In the genomic region with DNA sequence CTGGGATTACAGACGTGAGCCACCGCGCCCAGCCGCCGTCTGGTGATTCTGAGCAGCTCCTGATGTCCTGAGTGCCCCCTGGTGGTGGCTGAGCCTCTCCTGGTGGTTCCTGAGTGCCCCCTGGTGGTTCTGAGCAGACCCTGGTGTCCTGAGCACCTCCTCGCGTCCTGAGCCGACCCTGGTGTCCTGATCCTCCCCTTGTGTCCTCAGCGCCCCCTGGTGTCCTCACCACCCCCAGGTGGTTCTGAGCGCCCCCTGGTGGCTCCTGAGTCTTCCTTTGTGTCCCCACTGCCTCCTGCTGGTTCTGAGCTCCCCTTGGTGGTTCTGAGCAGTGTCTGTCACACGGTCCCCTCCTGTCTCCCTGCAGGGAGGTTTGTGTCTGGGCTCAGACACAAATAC, we compare ENCODE assay signal across 8 cellular contexts.
DNase-seq lines count a peak whose midpoint lies in the region; ATAC-seq, FAIRE-seq and TF ChIP-seq lines count a peak whose summit lies in the region.

No MANE protein-coding gene starts in this region.

- peak; percentile 39 for DNase-seq in activated gamma-delta T cell treated with Interleukin-2 at 50 U/mL for 16 hours
- no peak for DNase-seq in activated gamma-delta T cell (lab: John Stamatoyannopoulos, UW)
- DNase-seq in activated CD4-positive, alpha-beta T cell treated with anti-CD3 and anti-CD28 coated beads, Interleukin-2, amount 10 ng/mL, durations not matched to agents 7 days and 5 days = peak; percentile 60
- peak; percentile 35 to 41 (median 39) for DNase-seq in immature natural killer cell
- no peak for DNase-seq in thyroid gland
- no peak for DNase-seq in D721Med (ENCODE audit: insufficient read length, low spot score)

- FAIRE-seq in D721Med (lab: Jason Lieb, UNC) = no peak

- no peaks in the 10 kb centered on the region for H3K9me3 ChIP-seq in thyroid gland

- no peak overlapping the region for H3K4me3 Mint-ChIP-seq in activated CD4-positive, alpha-beta T cell treated with anti-CD3 and anti-CD28 coated beads, Interleukin-2, amount 10 ng/mL, durations not matched to agents 7 days and 5 days
- H3K4me3 Mint-ChIP-seq in immature natural killer cell = no peak overlapping the region

- H3K27ac Mint-ChIP-seq in activated CD4-positive, alpha-beta T cell treated with anti-CD3 and anti-CD28 coated beads, Interleukin-2, amount 10 ng/mL, durations not matched to agents 7 days and 5 days = no peak overlapping the region
- no peak overlapping the region for H3K27ac Mint-ChIP-seq in immature natural killer cell

- H3K4me1 Mint-ChIP-seq in activated CD4-positive, alpha-beta T cell treated with anti-CD3 and anti-CD28 coated beads, Interleukin-2, amount 10 ng/mL, durations not matched to agents 7 days and 5 days = peaks cover 2% of the 10 kb centered on the region
- no peaks in the 10 kb centered on the region for H3K4me1 Mint-ChIP-seq in immature natural killer cell

- no peaks in the 10 kb centered on the region for H3K27me3 ChIP-seq in thyroid gland

- 86 to 88% methylated on average over 1 to 11 of the region's 11 CpGs for WGBS in thyroid gland, 2 donors

- no peak for TF ChIP-seq POLR2A in thyroid gland (IDR thresholded peaks at IDR 0.05)

- peaks cover 33% of the 10 kb centered on the region for H3K27me3 Mint-ChIP-seq in activated CD4-positive, alpha-beta T cell treated with anti-CD3 and anti-CD28 coated beads, Interleukin-2, amount 10 ng/mL, durations not matched to agents 7 days and 5 days
- peaks cover 2 to 21% (median 6%) of the 10 kb centered on the region in 3 donors for H3K27me3 Mint-ChIP-seq in immature natural killer cell (ENCODE audit: low read depth in 3 of 3)

- no peaks in the 10 kb centered on the region for H3K4me1 ChIP-seq in thyroid gland

- CTCF ChIA-PET in activated CD4-positive, alpha-beta T cell treated with anti-CD3 and anti-CD28 coated beads, Interleukin-2, amount 10 ng/mL, durations not matched to agents 7 days and 5 days (lab: Charles Lee) = interaction anchor here (0.6 to 3.4 kb wide), 25 partner anchors 10 to 176 kb away, joined by 3 to 53 read pairs (median 4); no protein-coding TSS in a partner anchor

- H3K27ac ChIP-seq in thyroid gland = no peak overlapping the region

- H3K36me3 ChIP-seq in thyroid gland = no peaks in the 10 kb centered on the region

- POLR2A ChIA-PET in activated CD4-positive, alpha-beta T cell treated with anti-CD3 and anti-CD28 coated beads, Interleukin-2, amount 10 ng/mL, durations not matched to agents 7 days and 5 days (lab: Charles Lee) = no interaction called here

- H3K9me3 Mint-ChIP-seq in activated CD4-positive, alpha-beta T cell treated with anti-CD3 and anti-CD28 coated beads, Interleukin-2, amount 10 ng/mL, durations not matched to agents 7 days and 5 days = peaks cover 4% of the 10 kb centered on the region
- peaks cover 0 to 4% (median 1%) of the 10 kb centered on the region in 6 donors for H3K9me3 Mint-ChIP-seq in immature natural killer cell

- TF ChIP-seq CTCF in thyroid gland (IDR thresholded peaks at IDR 0.05) = no peak
- TF ChIP-seq CTCF in D721Med (IDR thresholded peaks at IDR 0.05; ENCODE audit: insufficient read depth, missing control alignments) = no peak

- H3K36me3 Mint-ChIP-seq in activated CD4-positive, alpha-beta T cell treated with anti-CD3 and anti-CD28 coated beads, Interleukin-2, amount 10 ng/mL, durations not matched to agents 7 days and 5 days (ENCODE audit: low read depth) = no peaks in the 10 kb centered on the region
- H3K36me3 Mint-ChIP-seq in immature natural killer cell = no peaks in the 10 kb centered on the region

- peak; percentile 70 for ATAC-seq in HG03439 (IDR thresholded peaks at IDR 0.05; ENCODE audit: unreplicated experiment)
- ATAC-seq in GM19397 (IDR thresholded peaks at IDR 0.05; ENCODE audit: unreplicated experiment) = no peak

- intact Hi-C loops in thyroid gland (cut with DNase I) = no loop called here

- no peak overlapping the region for H3K4me3 ChIP-seq in thyroid gland (replicated peaks in 1 of 3)

Comparison
In these comparisons a context has a peak if more than half of its experiments do, and no peak if none do; other contexts are left out.
1. DNase-seq: peak in activated gamma-delta T cell treated with Interleukin-2 at 50 U/mL for 16 hours (single experiment), activated CD4-positive, alpha-beta T cell treated with anti-CD3 and anti-CD28 coated beads, Interleukin-2, amount 10 ng/mL, durations not matched to agents 7 days and 5 days (single experiment) and immature natural killer cell (3 of 3); none in activated gamma-delta T cell (single experiment), thyroid gland (0 of 2) and D721Med (single experiment).